In the genomic region with DNA sequence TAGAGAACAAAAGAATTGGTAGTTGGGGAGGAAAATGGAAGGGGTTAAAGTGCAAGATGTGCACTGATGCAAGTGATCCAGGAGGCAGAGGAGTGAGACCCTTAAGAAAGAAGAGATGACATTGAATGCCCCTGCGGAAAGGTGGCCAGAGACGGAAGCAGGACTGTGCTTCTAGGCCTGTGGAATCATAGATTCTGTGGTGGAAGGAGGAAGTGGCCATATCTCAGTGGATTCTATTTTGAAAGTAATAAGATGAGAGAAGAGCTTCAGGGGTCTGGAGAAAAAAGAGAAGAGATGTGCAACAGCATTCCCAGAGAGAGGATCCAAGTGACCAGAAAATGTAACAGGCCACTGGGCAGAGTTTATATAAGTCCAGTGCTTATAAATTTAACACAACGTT, we compare ENCODE assay signal across 1 cellular context.
TF ChIP-seq lines count a peak whose summit lies in the region.

No MANE protein-coding gene starts in this region.

TF ChIP-seq in K562, 482 proteins besides CTCF, POLR2A, EP300 and RAD21:
- TF ChIP-seq SPI1 (IDR thresholded peaks at IDR 0.05; ENCODE audit: borderline replicate concordance, low read depth, low read length) (peak; percentile 99), POLR2B (IDR thresholded peaks at IDR 0.05; ENCODE audit: low read depth, partially characterized antibody) (no peak)
TF ChIP-seq in K562: peak in this region for 1.
